8 cellular contexts compared by ENCODE assay signal in the genomic region with DNA sequence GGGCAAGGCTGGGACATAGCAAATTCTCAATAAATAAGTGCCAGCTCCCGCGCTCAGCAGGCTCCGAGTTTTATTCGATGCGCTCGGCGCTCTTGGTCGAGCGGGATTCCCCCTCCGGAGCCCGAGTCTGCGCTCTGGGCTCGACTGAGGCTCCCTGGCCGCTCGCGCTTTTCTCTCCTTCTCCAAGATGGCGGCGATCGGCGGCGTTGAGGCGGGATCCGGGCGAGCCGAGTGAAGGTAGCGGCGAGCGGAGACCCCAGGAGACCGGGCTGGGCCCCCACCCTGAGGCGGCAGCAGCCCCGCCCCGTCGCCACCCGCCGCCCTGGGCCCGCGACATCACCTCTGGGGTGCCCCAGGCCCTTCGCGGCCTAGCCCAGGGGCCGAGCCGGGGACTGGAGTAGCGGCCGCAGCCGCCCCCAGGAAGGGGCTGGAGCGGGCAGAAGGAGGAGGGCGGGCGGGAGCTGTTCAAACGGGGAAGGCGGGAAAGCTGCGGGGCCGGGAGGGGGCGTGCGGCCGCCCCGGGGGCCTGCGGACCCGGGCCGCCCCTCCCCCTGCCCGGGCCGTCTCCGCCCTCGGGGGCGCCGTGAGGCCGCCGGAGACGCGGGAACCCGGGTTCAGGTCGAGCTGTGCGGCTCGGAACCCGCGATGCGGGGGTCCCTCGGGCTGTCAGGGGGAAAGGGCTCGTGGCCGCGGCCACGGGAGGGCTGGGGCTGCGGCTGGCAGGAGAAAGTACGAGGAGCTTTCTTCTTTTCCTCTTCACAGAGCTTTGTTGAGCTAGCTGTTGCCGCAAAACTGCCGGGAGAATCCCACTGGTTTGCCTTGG. TPM values are rescaled to one million over a fixed set of nuclear protein-coding genes. Genes with fewer than 3 reads are reported as not detected.
DNase-seq lines count a peak whose midpoint lies in the region; ATAC-seq and TF ChIP-seq lines count a peak whose summit lies in the region.

A gene with protein sequence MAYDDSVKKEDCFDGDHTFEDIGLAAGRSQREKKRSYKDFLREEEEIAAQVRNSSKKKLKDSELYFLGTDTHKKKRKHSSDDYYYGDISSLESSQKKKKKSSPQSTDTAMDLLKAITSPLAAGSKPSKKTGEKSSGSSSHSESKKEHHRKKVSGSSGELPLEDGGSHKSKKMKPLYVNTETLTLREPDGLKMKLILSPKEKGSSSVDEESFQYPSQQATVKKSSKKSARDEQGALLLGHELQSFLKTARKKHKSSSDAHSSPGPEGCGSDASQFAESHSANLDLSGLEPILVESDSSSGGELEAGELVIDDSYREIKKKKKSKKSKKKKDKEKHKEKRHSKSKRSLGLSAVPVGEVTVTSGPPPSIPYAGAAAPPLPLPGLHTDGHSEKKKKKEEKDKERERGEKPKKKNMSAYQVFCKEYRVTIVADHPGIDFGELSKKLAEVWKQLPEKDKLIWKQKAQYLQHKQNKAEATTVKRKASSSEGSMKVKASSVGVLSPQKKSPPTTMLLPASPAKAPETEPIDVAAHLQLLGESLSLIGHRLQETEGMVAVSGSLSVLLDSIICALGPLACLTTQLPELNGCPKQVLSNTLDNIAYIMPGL (plus strand): TSS at position 173 of the 823 bp plus-strand sequence. CDS start 4,898 bp downstream, outside the sequence.

- intact Hi-C loops in right lobe of liver (cut with DNase I), result no loop called here

- POLR2A ChIA-PET in activated CD4-positive, alpha-beta memory T cell treated with anti-CD3 and anti-CD28 coated beads, Interleukin-2, amount 10 ng/mL, durations not matched to agents 7 days and 5 days (lab: Charles Lee), result interaction anchor here (0.6 to 2.7 kb wide), 22 partner anchors 10 to 391 kb away, joined by 3 to 24 read pairs (median 4); a partner anchor contains a TSS

- WGBS in right lobe of liver (ENCODE audit: insufficient coverage, low coverage, low lambda C conversion rate, missing lambda C conversion rate), result 2% methylated on average over 13 of the region's 84 CpGs

- H3K27ac ChIP-seq in CD4-positive, CD25-positive, alpha-beta regulatory T cell (ENCODE audit: insufficient read depth, low read length, poor library complexity, severe bottlenecking), result peak within 1 kb of the TSS; percentile 92
- peak within 1 kb of the TSS; percentile 96 to 98 (median 97) for H3K27ac ChIP-seq in right lobe of liver

- peaks cover 6% of the 10 kb centered on the region for H3K36me3 ChIP-seq in CD4-positive, CD25-positive, alpha-beta regulatory T cell (ENCODE audit: control insufficient read depth, insufficient read depth, low read length)
- H3K36me3 ChIP-seq in right lobe of liver, result peaks cover 0 to 5% (median 0%) of the 10 kb centered on the region in 4 donors

- H3K4me1 Mint-ChIP-seq in CD4-positive, CD25-positive, alpha-beta regulatory T cell, result peaks cover 16 to 35% (median 25%) of the 10 kb centered on the region in 4 donors
- peaks cover 34% of the 10 kb centered on the region for H3K4me1 Mint-ChIP-seq in activated CD4-positive, alpha-beta memory T cell treated with anti-CD3 and anti-CD28 coated beads, Interleukin-2, amount 10 ng/mL, durations not matched to agents 7 days and 5 days

- ATAC-seq in CD4-positive, CD25-positive, alpha-beta regulatory T cell (ENCODE audit: low read depth in 2 of 2), result peak; percentile 89 to 90
- ATAC-seq in GM19351 (IDR thresholded peaks at IDR 0.05; ENCODE audit: unreplicated experiment) (peak; percentile 84), HG03520 (IDR thresholded peaks at IDR 0.05; ENCODE audit: unreplicated experiment) (peak; percentile 78), right lobe of liver (peak; percentile 95 to 97 (median 96))

- H3K27ac Mint-ChIP-seq in CD4-positive, CD25-positive, alpha-beta regulatory T cell, result peak within 1 kb of the TSS; percentile 89 to 96 (median 93)
- peak within 1 kb of the TSS; percentile 85 for H3K27ac Mint-ChIP-seq in activated CD4-positive, alpha-beta memory T cell treated with anti-CD3 and anti-CD28 coated beads, Interleukin-2, amount 10 ng/mL, durations not matched to agents 7 days and 5 days

- peak within 1 kb of the TSS; percentile 94 to 98 (median 96) for H3K4me3 Mint-ChIP-seq in CD4-positive, CD25-positive, alpha-beta regulatory T cell
- peak within 1 kb of the TSS; percentile 94 for H3K4me3 Mint-ChIP-seq in activated CD4-positive, alpha-beta memory T cell treated with anti-CD3 and anti-CD28 coated beads, Interleukin-2, amount 10 ng/mL, durations not matched to agents 7 days and 5 days

- TF ChIP-seq CTCF in right lobe of liver (IDR thresholded peaks at IDR 0.05), result peak in 1 of 4 donors; percentile 17

- H3K4me3 ChIP-seq in CD4-positive, CD25-positive, alpha-beta regulatory T cell (ENCODE audit: low read depth, low read length), result peak within 1 kb of the TSS; percentile 98
- peak within 1 kb of the TSS; percentile 79 to 88 (median 79) for H3K4me3 ChIP-seq in right lobe of liver

- H3K9me3 Mint-ChIP-seq in CD4-positive, CD25-positive, alpha-beta regulatory T cell, result peaks cover 0 to 4% (median 0%) of the 10 kb centered on the region in 7 donors
- H3K9me3 Mint-ChIP-seq in activated CD4-positive, alpha-beta memory T cell treated with anti-CD3 and anti-CD28 coated beads, Interleukin-2, amount 10 ng/mL, durations not matched to agents 7 days and 5 days, result no peaks in the 10 kb centered on the region

- CTCF ChIA-PET in activated CD4-positive, alpha-beta memory T cell treated with anti-CD3 and anti-CD28 coated beads, Interleukin-2, amount 10 ng/mL, durations not matched to agents 7 days and 5 days (lab: Charles Lee), result interaction anchor here (0.9 to 3.0 kb wide), 4 partner anchors 12 to 93 kb away, joined by 3 to 11 read pairs (median 6); no protein-coding TSS in a partner anchor

- H3K36me3 Mint-ChIP-seq in CD4-positive, CD25-positive, alpha-beta regulatory T cell, result peaks cover under 1% of the 10 kb centered on the region
- peaks cover 35% of the 10 kb centered on the region for H3K36me3 Mint-ChIP-seq in activated CD4-positive, alpha-beta memory T cell treated with anti-CD3 and anti-CD28 coated beads, Interleukin-2, amount 10 ng/mL, durations not matched to agents 7 days and 5 days (ENCODE audit: low read depth)

- TF ChIP-seq POLR2A in right lobe of liver (IDR thresholded peaks at IDR 0.05), result peak; percentile 27

- H3K27me3 Mint-ChIP-seq in CD4-positive, CD25-positive, alpha-beta regulatory T cell, result peaks cover 9% of the 10 kb centered on the region
- no peaks in the 10 kb centered on the region for H3K27me3 Mint-ChIP-seq in activated CD4-positive, alpha-beta memory T cell treated with anti-CD3 and anti-CD28 coated beads, Interleukin-2, amount 10 ng/mL, durations not matched to agents 7 days and 5 days

- H3K9me3 ChIP-seq in CD4-positive, CD25-positive, alpha-beta regulatory T cell (ENCODE audit: control insufficient read depth in 2 of 2, low read length in 2 of 2), result no peaks in the 10 kb centered on the region
- no peaks in the 10 kb centered on the region for H3K9me3 ChIP-seq in right lobe of liver

- no peaks in the 10 kb centered on the region for H3K27me3 ChIP-seq in CD4-positive, CD25-positive, alpha-beta regulatory T cell (ENCODE audit: control insufficient read depth, insufficient read depth, low read length)
- no peaks in the 10 kb centered on the region for H3K27me3 ChIP-seq in right lobe of liver

- peaks cover 18% of the 10 kb centered on the region for H3K4me1 ChIP-seq in CD4-positive, CD25-positive, alpha-beta regulatory T cell (ENCODE audit: control insufficient read depth, insufficient read depth, low read length, poor library complexity, severe bottlenecking)
- H3K4me1 ChIP-seq in right lobe of liver, result peaks cover 0 to 20% (median 5%) of the 10 kb centered on the region in 4 donors

- DNase-seq in CD4-positive, CD25-positive, alpha-beta regulatory T cell, result peak; percentile 78 to 93 (median 88)
- DNase-seq in NCI-H82 (lab: John Stamatoyannopoulos, UW), result peak; percentile 92
- peak; percentile 88 for DNase-seq in activated CD4-positive, alpha-beta memory T cell treated with anti-CD3 and anti-CD28 coated beads, Interleukin-2, amount 10 ng/mL, durations not matched to agents 7 days and 5 days
- peak; percentile 89 for DNase-seq in ecto neural progenitor cell (ENCODE audit: low spot score)
- DNase-seq in right lobe of liver, result peak; percentile 89 to 93 (median 92)
- DNase-seq in stimulated activated CD4-positive, alpha-beta T cell treated with anti-CD3 and anti-CD28 coated beads, Interleukin-4, amount 100 ng/mL, for 24 hours, result peak; percentile 88

RNA-seq across cellular contexts. Expression of the gene that starts here (rescaled TPM):
- total RNA-seq in CD4-positive, CD25-positive, alpha-beta regulatory T cell, result 48.4 TPM
- 10 to 100 TPM; 16.1 to 19.7 (median 17.3) TPM for polyA plus RNA-seq in CD4-positive, CD25-positive, alpha-beta regulatory T cell
- 10 to 100 TPM; 32.5 to 36.6 TPM for total RNA-seq in activated CD4-positive, alpha-beta memory T cell treated with anti-CD3 and anti-CD28 coated beads, Interleukin-2, amount 10 ng/mL, durations not matched to agents 7 days and 5 days
- 1 to 10 TPM; 4.6 to 8.2 (median 5.7) TPM for total RNA-seq in right lobe of liver

Comparison
In these comparisons a context has a peak if more than half of its experiments do, and no peak if none do; other contexts are left out.
1. Peak in every context shown above with its lines: DNase-seq, ATAC-seq, H3K4me3 ChIP-seq and H3K27ac ChIP-seq.